1 cellular context compared by ENCODE assay signal in genomic region chr3:32106132-32106928, GRCh38.
TF ChIP-seq lines count a peak whose summit lies in the region.

TSS of gene GPD1L (plus strand) at chr3:32106620. CDS start at chr3:32106712, 92 bp downstream.

TF ChIP-seq in GM12878, 131 proteins besides CTCF, POLR2A, EP300 and RAD21 (continued from another document):
- no peak for TF ChIP-seq ZBTB40 (IDR thresholded peaks at IDR 0.05; ENCODE audit: borderline replicate concordance)
- 0 out of 2 replicates have a peak, but pooled peaks have one; percentile 7 for TF ChIP-seq RFX5 (IDR thresholded peaks at IDR 0.05; ENCODE audit: low read depth, low read length)
- TF ChIP-seq ZBED1 (IDR thresholded peaks at IDR 0.05; ENCODE audit: borderline replicate concordance): no peak
